ENCODE assay signal across 18 cellular contexts in genomic region chr10:96495544-96495943, GRCh38. TPM values are rescaled to one million over a fixed set of nuclear protein-coding genes. Genes with fewer than 3 reads are reported as not detected.
A peak's percentile ranks its signal among the peaks of the same experiment; 100 is the strongest.
DNase-seq lines count a peak whose midpoint lies in the region; TF ChIP-seq lines count a peak whose summit lies in the region.
"Had no signal": no experiment of that assay in that cellular context is flagged by ENCODE, and none has a peak within 500 bp of the region (broad histone marks: within the 10 kb centered on the region; RNA-seq: fewer than 3 reads in every experiment).

No MANE protein-coding gene starts in this region.

- H3K27ac Mint-ChIP-seq in neural crest cell (ENCODE audit: unreplicated experiment), result no peak overlapping the region
- H3K27ac Mint-ChIP-seq: B cell; CD4-positive, CD25-positive, alpha-beta regulatory T cell; CD8-positive, alpha-beta T cell had no signal

- peak overlapping the region; percentile 36; the same call in 1 of the 2 replicates for H3K27ac ChIP-seq in VCaP
- H3K27ac ChIP-seq in vagina, result no peak overlapping the region
- H3K27ac ChIP-seq in ovary, result no peak overlapping the region
- H3K27ac ChIP-seq: 22Rv1, BLaER1, C4-2B, GM23248 had no signal

- H3K27me3 ChIP-seq in vagina (no peaks in the 10 kb centered on the region), ovary (no peaks in the 10 kb centered on the region)
- H3K27me3 ChIP-seq: BLaER1 had no signal

- H3K4me3 ChIP-seq in vagina (no peak overlapping the region), ovary (no peak overlapping the region)
- H3K4me3 ChIP-seq: BLaER1, GM12878, GM23248 had no signal

- no peaks in the 10 kb centered on the region for H3K36me3 ChIP-seq in vagina
- no peaks in the 10 kb centered on the region for H3K36me3 ChIP-seq in ovary
- H3K36me3 ChIP-seq: BLaER1 had no signal

- H3K9me3 Mint-ChIP-seq in neural crest cell, result peaks cover 2% of the 10 kb centered on the region
- H3K9me3 Mint-ChIP-seq: CD4-positive, CD25-positive, alpha-beta regulatory T cell; CD8-positive, alpha-beta T cell had no signal

- H3K9me3 ChIP-seq in vagina (no peaks in the 10 kb centered on the region), ovary (no peaks in the 10 kb centered on the region)
- H3K9me3 ChIP-seq: BLaER1, Caco-2 had no signal

- TF ChIP-seq POLR2A in vagina (IDR thresholded peaks at IDR 0.05), result no peak
- TF ChIP-seq POLR2A in ovary (IDR thresholded peaks at IDR 0.05), result no peak

- peaks cover 25% of the 10 kb centered on the region for H3K4me1 Mint-ChIP-seq in neural crest cell
- H3K4me1 Mint-ChIP-seq: B cell had no signal

- peak overlapping the region; percentile 0 for H3K4me3 Mint-ChIP-seq in neural crest cell
- H3K4me3 Mint-ChIP-seq: B cell; CD4-positive, CD25-positive, alpha-beta regulatory T cell; CD8-positive, alpha-beta T cell had no signal

- 93 to 96% (median 94%) methylated on average over 6 of the region's 6 CpGs for WGBS in ovary, 3 donors

- TF ChIP-seq CTCF in VCaP (conservative IDR thresholded peaks at IDR 0.05) (no peak), neural crest cell (conservative IDR thresholded peaks at IDR 0.05) (no peak), vagina (IDR thresholded peaks at IDR 0.05) (no peak), ovary (IDR thresholded peaks at IDR 0.05) (no peak)

- no peaks in the 10 kb centered on the region for H3K36me3 Mint-ChIP-seq in neural crest cell (ENCODE audit: low read depth)
- H3K36me3 Mint-ChIP-seq: CD4-positive, CD25-positive, alpha-beta regulatory T cell; CD8-positive, alpha-beta T cell had no signal

- H3K27me3 Mint-ChIP-seq in neural crest cell (ENCODE audit: low read depth), result peaks cover 4% of the 10 kb centered on the region

- intact Hi-C loops in vagina (cut with DNase I), result no loop called here
- intact Hi-C loops in ovary (cut with DNase I), result no loop called here

- no peak for TF ChIP-seq EP300 in ovary (IDR thresholded peaks at IDR 0.05)

- H3K4me1 ChIP-seq in vagina, result no peaks in the 10 kb centered on the region
- no peaks in the 10 kb centered on the region for H3K4me1 ChIP-seq in ovary (ENCODE audit: insufficient read depth)
- H3K4me1 ChIP-seq: BLaER1, Caco-2 had no signal

- peak; percentile 32 for DNase-seq in activated CD8-positive, alpha-beta memory T cell treated with anti-CD3 and anti-CD28 coated beads for 24 hours
- no peak for DNase-seq in activated CD8-positive, alpha-beta memory T cell treated with anti-CD3 and anti-CD28 coated beads, Interleukin-2, amount 50 U/mL, for 48 hours
- no peak for DNase-seq in neural crest cell (ENCODE audit: low read depth, low spot score)
- DNase-seq in vagina (ENCODE audit: extremely low spot score in 2 of 2), result peak; percentile 16 to 60
- DNase-seq in HUDEP-2 (lab: John Stamatoyannopoulos, UW; ENCODE audit: unreplicated experiment in 76 of 76), result no peak
- DNase-seq in ovary, result no peak
- DNase-seq: CD4-positive, CD25-positive, alpha-beta regulatory T cell; CD8-positive, alpha-beta T cell; DMS153; HCEC 1CT had no signal

RNA-seq across cellular contexts. Expression of gene TLL2, which starts 18.2 kb away (rescaled TPM):
- 1.6 and 2.1 TPM in 2 replicates for total RNA-seq in neural crest cell
- 0.25 TPM for total RNA-seq in vagina
- total RNA-seq in ovary, result under 1 TPM in 6 of 7 donors, not detected in 1; 0.07 to 0.46 (median 0.25) TPM
- under 1 TPM; 0.29 to 0.68 TPM for polyA plus RNA-seq in ovary
- total RNA-seq: CD4-positive, CD25-positive, alpha-beta regulatory T cell; CD8-positive, alpha-beta T cell had no signal
- polyA plus RNA-seq: CD4-positive, CD25-positive, alpha-beta regulatory T cell had no signal

Comparison
In these comparisons a context has a peak if more than half of its experiments do, and no peak if none do; other contexts are left out.
1. DNase-seq: peak in activated CD8-positive, alpha-beta memory T cell treated with anti-CD3 and anti-CD28 coated beads for 24 hours (single experiment) and vagina (2 of 2); none in activated CD8-positive, alpha-beta memory T cell treated with anti-CD3 and anti-CD28 coated beads, Interleukin-2, amount 50 U/mL, for 48 hours (single experiment), neural crest cell (single experiment), HUDEP-2 (0 of 76) and ovary (0 of 5).